24 cellular contexts compared by ENCODE assay signal in the genomic region with DNA sequence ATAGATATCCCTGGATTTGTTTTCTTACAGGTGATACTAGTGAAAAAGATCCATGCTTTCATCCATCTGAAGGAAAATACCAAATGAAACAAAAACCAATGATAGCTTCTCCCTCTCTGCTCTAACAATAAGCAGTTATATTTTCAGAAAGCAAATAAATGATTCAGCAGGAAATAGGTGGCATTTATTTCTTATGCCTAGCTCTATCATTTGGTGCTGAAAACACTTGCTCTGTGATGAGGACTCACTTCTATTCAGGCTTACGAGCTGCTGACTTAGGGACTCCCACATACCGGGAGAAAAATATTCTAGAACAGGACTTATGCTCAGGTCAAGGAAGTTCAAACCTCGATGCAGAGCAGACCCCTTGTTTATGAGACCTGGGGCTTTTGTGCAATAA.
DNase-seq lines count a peak whose midpoint lies in the region; ATAC-seq, FAIRE-seq and TF ChIP-seq lines count a peak whose summit lies in the region.
"Had no signal": no experiment of that assay in that cellular context is flagged by ENCODE, and none has a peak within 500 bp of the region (broad histone marks: within the 10 kb centered on the region; RNA-seq: fewer than 3 reads in every experiment).

No MANE protein-coding gene starts in this region.

- H4K20me1 ChIP-seq in SK-N-SH (ENCODE audit: insufficient read depth) (no peaks in the 10 kb centered on the region), keratinocyte (ENCODE audit: control insufficient read depth, extremely low read depth, insufficient read depth, low read length) (no peaks in the 10 kb centered on the region)

- no peak for TF ChIP-seq CTCF in SK-N-SH (IDR thresholded peaks at IDR 0.05)
- no peak for TF ChIP-seq CTCF in keratinocyte (optimal IDR thresholded peaks at IDR 0.05 in 1 of 3, IDR thresholded peaks at IDR 0.05 in 1 of 3, conservative IDR thresholded peaks at IDR 0.05 in 1 of 3; ENCODE audit: extremely low read depth in 1 of 3, insufficient read depth in 2 of 3, low read length in 3 of 3)

- 82% methylated on average over 3 of the region's 3 CpGs for WGBS in SK-N-SH (ENCODE audit: low lambda C conversion rate)

- peaks cover 4% of the 10 kb centered on the region for H3K36me3 Mint-ChIP-seq in stimulated activated effector memory CD8-positive, alpha-beta T cell treated with anti-CD3 and anti-CD28 coated beads, Interleukin-12 subunit alpha, Interleukin-12 subunit beta, amount 100 ng/mL, for 72 hours
- H3K36me3 Mint-ChIP-seq: CD14-positive monocyte had no signal

- H3K27me3 ChIP-seq in SK-N-SH (ENCODE audit: insufficient read depth) (no peaks in the 10 kb centered on the region), keratinocyte (ENCODE audit: control insufficient read depth, extremely low read depth, insufficient read depth, low read length) (no peaks in the 10 kb centered on the region)
- H3K27me3 ChIP-seq: adrenal gland, vagina had no signal

- H3K4me1 ChIP-seq in SK-N-SH (ENCODE audit: control insufficient read depth in 1 of 2, insufficient read depth in 2 of 2, low read depth in 1 of 2, low read length in 1 of 2) = peaks cover 13 to 32% of the 10 kb centered on the region in 2 experiments; a peak in 3 of 4 replicates
- peaks cover 24% of the 10 kb centered on the region for H3K4me1 ChIP-seq in keratinocyte (ENCODE audit: control insufficient read depth, extremely low read depth, insufficient read depth, low read length)

- H3K4me1 Mint-ChIP-seq in stimulated activated effector memory CD8-positive, alpha-beta T cell treated with anti-CD3 and anti-CD28 coated beads, Interleukin-12 subunit alpha, Interleukin-12 subunit beta, amount 100 ng/mL, for 72 hours = peaks cover 34% of the 10 kb centered on the region

- H3K4me2 ChIP-seq in SK-N-SH (peak overlapping the region; percentile 24; the same call in 1 of the 2 replicates), keratinocyte (ENCODE audit: control insufficient read depth, extremely low read depth, insufficient read depth, low read depth, low read length) (peak overlapping the region; percentile 31)

- H3K9me3 Mint-ChIP-seq in stimulated activated effector memory CD8-positive, alpha-beta T cell treated with anti-CD3 and anti-CD28 coated beads, Interleukin-12 subunit alpha, Interleukin-12 subunit beta, amount 100 ng/mL, for 72 hours = no peaks in the 10 kb centered on the region
- H3K9me3 Mint-ChIP-seq: activated T-cell treated with anti-CD3 and anti-CD28 coated beads, Interleukin-2, amount 50 U/mL, for 72 hours; T-helper 2 cell treated with Interferon-gamma antibody and Interleukin-4, amounts not matched to agents 5 μg/mL and 100 μg/mL, for 36 hours had no signal

- no peaks in the 10 kb centered on the region for H3K9me3 ChIP-seq in SK-N-SH
- H3K9me3 ChIP-seq in keratinocyte (ENCODE audit: control insufficient read depth, low read depth, low read length) = no peaks in the 10 kb centered on the region
- H3K9me3 ChIP-seq: adrenal gland, neutrophil, vagina had no signal

- dilution Hi-C loops in keratinocyte (cut with MboI; ENCODE audit: extremely low pct_ligation_motif_present, low sequenced_read_pairs) = no loop called here

- H3K9ac ChIP-seq in SK-N-SH (no peak overlapping the region), keratinocyte (ENCODE audit: control insufficient read depth, extremely low read depth, insufficient read depth, low read length) (no peak overlapping the region)

- H3K4me3 ChIP-seq in SK-N-SH (ENCODE audit: low read depth in 2 of 2, low read length in 1 of 2) (no peak overlapping the region), keratinocyte (ENCODE audit: control insufficient read depth in 2 of 3, extremely low read depth in 1 of 3, insufficient read depth in 2 of 3, low read depth in 1 of 3, low read length in 3 of 3) (no peak overlapping the region)
- H3K4me3 ChIP-seq: adrenal gland, lung, SK-N-MC, vagina had no signal

- peaks cover 18% of the 10 kb centered on the region for H3F3A ChIP-seq in SK-N-SH (replicated peaks; ENCODE audit: insufficient read depth)

- H3K79me2 ChIP-seq in SK-N-SH (ENCODE audit: insufficient read depth) = no peaks in the 10 kb centered on the region
- H3K79me2 ChIP-seq in keratinocyte (ENCODE audit: control insufficient read depth, insufficient read depth, low read length) = no peaks in the 10 kb centered on the region

- H2AFZ ChIP-seq in SK-N-SH (ENCODE audit: low read depth) (no peak overlapping the region), keratinocyte (ENCODE audit: control insufficient read depth, low read length) (no peak overlapping the region)

- TF ChIP-seq EP300 in SK-N-SH (IDR thresholded peaks at IDR 0.05; ENCODE audit: borderline replicate concordance in 1 of 2, low read depth in 1 of 2, low read length in 1 of 2) = no peak

- no peak for FAIRE-seq in keratinocyte (lab: Jason Lieb, UNC)
- FAIRE-seq: kidney had no signal

- POLR2A ChIA-PET in SK-N-SH (lab: Yijun Ruan, JAX) = no interaction called here

- TF ChIP-seq RAD21 in SK-N-SH (IDR thresholded peaks at IDR 0.05; ENCODE audit: low read length) = no peak

- H3K27ac ChIP-seq in SK-N-SH (ENCODE audit: low read depth in 2 of 2, low read length in 1 of 2) (peak overlapping the region in 1 of 2 experiments; percentile 35; a peak in 2 of 4 replicates), keratinocyte (ENCODE audit: control insufficient read depth, insufficient read depth, low read length) (no peak overlapping the region)
- H3K27ac ChIP-seq: adrenal gland, neutrophil, RWPE1, SK-N-MC, vagina, VCaP had no signal

- ATAC-seq in HG02610 (IDR thresholded peaks at IDR 0.05; ENCODE audit: unreplicated experiment) = peak; percentile 6
- no peak for ATAC-seq in stimulated activated effector memory CD8-positive, alpha-beta T cell treated with anti-CD3 and anti-CD28 coated beads, Interleukin-12 subunit alpha, Interleukin-12 subunit beta, amount 100 ng/mL, for 72 hours
- no peak for ATAC-seq in GM18858 (IDR thresholded peaks at IDR 0.05; ENCODE audit: unreplicated experiment)

- H3K36me3 ChIP-seq in SK-N-SH (replicated peaks in 1 of 2; ENCODE audit: control insufficient read depth in 1 of 2, insufficient read depth in 2 of 2, low read length in 1 of 2) (no peaks in the 10 kb centered on the region), keratinocyte (ENCODE audit: control insufficient read depth in 2 of 2, extremely low read depth in 1 of 2, insufficient read depth in 2 of 2, low read length in 2 of 2) (peaks cover 0 to 1% of the 10 kb centered on the region in 2 experiments)
- H3K36me3 ChIP-seq: adrenal gland, neutrophil, vagina had no signal

- no peaks in the 10 kb centered on the region for H3K9me2 ChIP-seq in SK-N-SH

- H3K9me1 ChIP-seq in keratinocyte (ENCODE audit: control insufficient read depth, extremely low read depth, insufficient read depth, low read length) = peaks cover 2% of the 10 kb centered on the region

- CTCF ChIA-PET in SK-N-SH (lab: Yijun Ruan, JAX) = interaction anchor here (1.6 kb wide), 1 partner anchor 24 kb away, joined by 4 read pairs; no protein-coding TSS in a partner anchor

- no peak for DNase-seq in SK-N-SH
- DNase-seq in keratinocyte (ENCODE audit: low read depth, low spot score) = no peak
- DNase-seq in stimulated activated effector memory CD8-positive, alpha-beta T cell treated with anti-CD3 and anti-CD28 coated beads, Interleukin-12 subunit alpha, Interleukin-12 subunit beta, amount 100 ng/mL, for 72 hours (ENCODE audit: low spot score in 2 of 2) = no peak
- DNase-seq in occipital lobe (lab: John Stamatoyannopoulos, UW) = no peak
- DNase-seq in DMS 273 treated with DMSO at 0.1 percent for 48 hours (lab: John Stamatoyannopoulos, UW) = no peak
- DNase-seq: activated CD4-positive, alpha-beta T cell treated with anti-CD3 and anti-CD28 coated beads, Interleukin-2, amount 10 ng/mL, durations not matched to agents 24 days and 14 days; activated naive CD4-positive, alpha-beta T cell treated with Interleukin-2 at 50 U/mL for 16 hours; cortex of kidney; Kasumi-1; kidney; NCI-H1092; NCI-H526 had no signal

- H3K4me3 Mint-ChIP-seq in stimulated activated effector memory CD8-positive, alpha-beta T cell treated with anti-CD3 and anti-CD28 coated beads, Interleukin-12 subunit alpha, Interleukin-12 subunit beta, amount 100 ng/mL, for 72 hours = no peak overlapping the region
- H3K4me3 Mint-ChIP-seq: activated CD4-positive, alpha-beta T cell treated with anti-CD3 and anti-CD28 coated beads, Interleukin-2, amount 10 ng/mL, durations not matched to agents 24 days and 14 days; CD14-positive monocyte; T-helper 2 cell treated with Interferon-gamma antibody and Interleukin-4, amounts not matched to agents 5 μg/mL and 100 μg/mL, for 36 hours had no signal

- peak overlapping the region; percentile 26 for H3K27ac Mint-ChIP-seq in stimulated activated effector memory CD8-positive, alpha-beta T cell treated with anti-CD3 and anti-CD28 coated beads, Interleukin-12 subunit alpha, Interleukin-12 subunit beta, amount 100 ng/mL, for 72 hours
- H3K27ac Mint-ChIP-seq: activated CD4-positive, alpha-beta T cell treated with anti-CD3 and anti-CD28 coated beads, Interleukin-2, amount 10 ng/mL, durations not matched to agents 24 days and 14 days; activated T-cell treated with anti-CD3 and anti-CD28 coated beads, Interleukin-2, amount 50 U/mL, for 72 hours; CD14-positive monocyte; T-helper 2 cell treated with Interferon-gamma antibody and Interleukin-4, amounts not matched to agents 5 μg/mL and 100 μg/mL, for 36 hours had no signal

TF ChIP-seq in SK-N-SH, 30 proteins besides CTCF, POLR2A, EP300 and RAD21 (continues in another document):
- no peak for TF ChIP-seq NRF1 (IDR thresholded peaks at IDR 0.05; ENCODE audit: low read depth, low read length)
- no peak for TF ChIP-seq RFX5 (IDR thresholded peaks at IDR 0.05; ENCODE audit: low read length)
- no peak for TF ChIP-seq RCOR1 (IDR thresholded peaks at IDR 0.05; ENCODE audit: low read length)
- TF ChIP-seq NFIC (IDR thresholded peaks at IDR 0.05; ENCODE audit: borderline replicate concordance) = no peak
- no peak for TF ChIP-seq RXRA (IDR thresholded peaks at IDR 0.05; ENCODE audit: borderline replicate concordance, low read depth)
- TF ChIP-seq FOXM1 (IDR thresholded peaks at IDR 0.05; ENCODE audit: low read depth) = no peak
- TF ChIP-seq, protein P1, sequence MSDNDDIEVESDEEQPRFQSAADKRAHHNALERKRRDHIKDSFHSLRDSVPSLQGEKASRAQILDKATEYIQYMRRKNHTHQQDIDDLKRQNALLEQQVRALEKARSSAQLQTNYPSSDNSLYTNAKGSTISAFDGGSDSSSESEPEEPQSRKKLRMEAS (IDR thresholded peaks at IDR 0.05; ENCODE audit: low read depth) = no peak
- TF ChIP-seq, protein P2, sequence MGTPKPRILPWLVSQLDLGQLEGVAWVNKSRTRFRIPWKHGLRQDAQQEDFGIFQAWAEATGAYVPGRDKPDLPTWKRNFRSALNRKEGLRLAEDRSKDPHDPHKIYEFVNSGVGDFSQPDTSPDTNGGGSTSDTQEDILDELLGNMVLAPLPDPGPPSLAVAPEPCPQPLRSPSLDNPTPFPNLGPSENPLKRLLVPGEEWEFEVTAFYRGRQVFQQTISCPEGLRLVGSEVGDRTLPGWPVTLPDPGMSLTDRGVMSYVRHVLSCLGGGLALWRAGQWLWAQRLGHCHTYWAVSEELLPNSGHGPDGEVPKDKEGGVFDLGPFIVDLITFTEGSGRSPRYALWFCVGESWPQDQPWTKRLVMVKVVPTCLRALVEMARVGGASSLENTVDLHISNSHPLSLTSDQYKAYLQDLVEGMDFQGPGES (IDR thresholded peaks at IDR 0.05; ENCODE audit: low read depth, low read length) = no peak
- TF ChIP-seq JUND (IDR thresholded peaks at IDR 0.05) = no peak
